11 cellular contexts compared by ENCODE assay signal in genomic region chr11:96241351-96241841, GRCh38.
DNase-seq lines count a peak whose midpoint lies in the region; FAIRE-seq and TF ChIP-seq lines count a peak whose summit lies in the region.
"Had no signal": no experiment of that assay in that cellular context is flagged by ENCODE, and none has a peak within 500 bp of the region (broad histone marks: within the 10 kb centered on the region; RNA-seq: fewer than 3 reads in every experiment).

No MANE protein-coding gene starts in this region.

- no peak for FAIRE-seq in astrocyte (lab: Jason Lieb, UNC)
- FAIRE-seq: urothelium cell line had no signal

- H2AFZ ChIP-seq in astrocyte (ENCODE audit: low read depth, low read length) = no peak overlapping the region

- peaks cover 13% of the 10 kb centered on the region for H3K4me1 Mint-ChIP-seq in Caco-2 (ENCODE audit: low read depth, unreplicated experiment)
- peaks cover 25% of the 10 kb centered on the region for H3K4me1 Mint-ChIP-seq in astrocyte (ENCODE audit: low read depth, unreplicated experiment)
- H3K4me1 Mint-ChIP-seq in neural crest cell = peaks cover 43% of the 10 kb centered on the region

- H3K79me2 ChIP-seq in astrocyte (ENCODE audit: insufficient read depth, low read length) = peaks cover 83% of the 10 kb centered on the region

- CTCF ChIA-PET in Caco-2 (lab: Charles Lee) = interaction anchor here (1.0 to 3.3 kb wide), 2 partner anchors 101 to 186 kb away, joined by 6 to 58 read pairs; partner anchors contain the start of gene MAML2
- CTCF ChIA-PET in HEK293 (lab: Yijun Ruan, JAX) = interaction anchor here (0.5 kb wide), 1 partner anchor 127 kb away, joined by 3 read pairs; no protein-coding TSS in a partner anchor

- DNase-seq in Caco-2 (peak; percentile 39 to 52), astrocyte (ENCODE audit: low read depth) (no peak), neural crest cell (ENCODE audit: low read depth, low spot score) (no peak), NCI-H1048 (lab: John Stamatoyannopoulos, UW) (no peak), NCI-H1436 (lab: John Stamatoyannopoulos, UW) (no peak)
- DNase-seq in stimulated activated CD4-positive, alpha-beta T cell treated with anti-CD3 and anti-CD28 coated beads, Interleukin-4, amount 100 ng/mL, for 24 hours = no peak
- DNase-seq in stimulated activated CD4-positive, alpha-beta T cell treated with anti-CD3 and anti-CD28 coated beads, Interleukin-2, amount 100 ng/mL, for 48 hours = no peak
- DNase-seq: immature natural killer cell had no signal

- POLR2A ChIA-PET in Caco-2 (lab: Charles Lee) (no interaction called here), HEK293 (lab: Yijun Ruan, JAX) (no interaction called here)

- H3K9ac ChIP-seq in astrocyte (ENCODE audit: low read length) = no peak overlapping the region

- H3K27ac ChIP-seq in HEK293 (ENCODE audit: extremely low read depth, low read depth, low read length) = no peak overlapping the region
- H3K27ac ChIP-seq in astrocyte (ENCODE audit: low read depth, low read length) = no peak overlapping the region

- H3K4me2 ChIP-seq in astrocyte (ENCODE audit: low read length) = no peak overlapping the region

- BruUV-seq in Caco-2 (replicated peaks; lab: Mats Ljungman, UMichigan) = no TSS peak

- H3K9me3 ChIP-seq in Caco-2 (no peaks in the 10 kb centered on the region), HEK293 (ENCODE audit: control insufficient read depth, insufficient read depth, low read depth, low read length) (no peaks in the 10 kb centered on the region), astrocyte (ENCODE audit: insufficient read depth, low read depth, low read length) (no peaks in the 10 kb centered on the region)

- no peaks in the 10 kb centered on the region for H4K20me1 ChIP-seq in astrocyte (ENCODE audit: insufficient read depth, low read length)

- H3K9me3 Mint-ChIP-seq in Caco-2 (ENCODE audit: unreplicated experiment) = no peaks in the 10 kb centered on the region
- no peaks in the 10 kb centered on the region for H3K9me3 Mint-ChIP-seq in astrocyte (ENCODE audit: unreplicated experiment)
- no peaks in the 10 kb centered on the region for H3K9me3 Mint-ChIP-seq in neural crest cell
- H3K9me3 Mint-ChIP-seq: central memory CD8-positive, alpha-beta T cell; immature natural killer cell had no signal

- no peaks in the 10 kb centered on the region for H3K36me3 ChIP-seq in Caco-2 (ENCODE audit: control insufficient read depth, insufficient read depth, low read length)
- H3K36me3 ChIP-seq in HEK293 (ENCODE audit: control insufficient read depth in 2 of 2, insufficient read depth in 1 of 2, low read length in 2 of 2) = no peaks in the 10 kb centered on the region
- H3K36me3 ChIP-seq in astrocyte (ENCODE audit: insufficient read depth, low read length) = no peaks in the 10 kb centered on the region

- intact Hi-C loops in Caco-2 (cut with micrococcal nuclease; ENCODE audit: unreplicated experiment) = loop anchor here (1.0 to 5.0 kb wide), 5 partner anchors 186 to 405 kb away; partner anchors contain the start of gene MTMR2

- H3K36me3 Mint-ChIP-seq in Caco-2 (ENCODE audit: insufficient read depth, unreplicated experiment) (no peaks in the 10 kb centered on the region), astrocyte (ENCODE audit: low read depth, unreplicated experiment) (no peaks in the 10 kb centered on the region), neural crest cell (ENCODE audit: low read depth) (no peaks in the 10 kb centered on the region)
- H3K36me3 Mint-ChIP-seq: immature natural killer cell had no signal

- H3K4me3 Mint-ChIP-seq in Caco-2 (ENCODE audit: unreplicated experiment) (no peak overlapping the region), astrocyte (ENCODE audit: unreplicated experiment) (peak overlapping the region; percentile 41), neural crest cell (peak overlapping the region; percentile 32)
- H3K4me3 Mint-ChIP-seq: central memory CD8-positive, alpha-beta T cell had no signal

- peaks cover 48% of the 10 kb centered on the region for H3K4me1 ChIP-seq in Caco-2
- H3K4me1 ChIP-seq in HEK293 (ENCODE audit: control insufficient read depth, insufficient read depth, low read length) = peaks cover 20% of the 10 kb centered on the region
- H3K4me1 ChIP-seq in astrocyte (ENCODE audit: insufficient read depth, low read length) = peaks cover 28% of the 10 kb centered on the region

- no peaks in the 10 kb centered on the region for H3K27me3 Mint-ChIP-seq in Caco-2 (ENCODE audit: insufficient read depth, unreplicated experiment)
- H3K27me3 Mint-ChIP-seq in astrocyte (ENCODE audit: low read depth, unreplicated experiment) = no peaks in the 10 kb centered on the region
- no peaks in the 10 kb centered on the region for H3K27me3 Mint-ChIP-seq in neural crest cell (ENCODE audit: low read depth)
- H3K27me3 Mint-ChIP-seq: central memory CD8-positive, alpha-beta T cell had no signal

- H3K4me3 ChIP-seq in Caco-2 (ENCODE audit: low read depth, low read length) = no peak overlapping the region
- H3K4me3 ChIP-seq in HEK293 (ENCODE audit: low read depth, low read length) = no peak overlapping the region
- H3K4me3 ChIP-seq in astrocyte (ENCODE audit: insufficient read depth, low read depth, low read length) = no peak overlapping the region

- H3K27ac Mint-ChIP-seq in Caco-2 (ENCODE audit: unreplicated experiment) (no peak overlapping the region), astrocyte (ENCODE audit: unreplicated experiment) (peak overlapping the region; percentile 31), neural crest cell (ENCODE audit: unreplicated experiment) (peak overlapping the region; percentile 79)

- H3K27me3 ChIP-seq in Caco-2 (replicated peaks; ENCODE audit: control insufficient read depth, insufficient read depth, low read length) (no peaks in the 10 kb centered on the region), astrocyte (ENCODE audit: insufficient read depth, low read length) (no peaks in the 10 kb centered on the region)

- TF ChIP-seq CTCF in Caco-2 (IDR thresholded peaks at IDR 0.05; ENCODE audit: insufficient read depth in 1 of 2, low read depth in 1 of 2, low read length in 1 of 2, severe bottlenecking in 1 of 2, unreplicated experiment in 1 of 2) = peak; percentile 17 to 43
- TF ChIP-seq CTCF in HEK293 (tag by site-specific recombination; IDR thresholded peaks at IDR 0.05) = no peak
- TF ChIP-seq CTCF in astrocyte (IDR thresholded peaks at IDR 0.05; ENCODE audit: insufficient read depth, low read depth, low read length) = no peak
- TF ChIP-seq CTCF in neural crest cell (conservative IDR thresholded peaks at IDR 0.05) = peak; percentile 35

TF ChIP-seq in HEK293, 187 proteins besides CTCF, POLR2A, EP300 and RAD21:
- TF ChIP-seq ZNF112 (tag by site-specific recombination; IDR thresholded peaks at IDR 0.05) = no peak
- TF ChIP-seq ZNF776 (tag by site-specific recombination; IDR thresholded peaks at IDR 0.05; ENCODE audit: borderline replicate concordance) = no peak
- TF ChIP-seq ZNF701 (tag by site-specific recombination; IDR thresholded peaks at IDR 0.05) = no peak
- TF ChIP-seq ZNF174 (tag by site-specific recombination; IDR thresholded peaks at IDR 0.05) = no peak
- peak; percentile 64 for TF ChIP-seq GLIS1 (tag by site-specific recombination; IDR thresholded peaks at IDR 0.05)
- TF ChIP-seq HOXD13 (CRISPR knock-in tag; IDR thresholded peaks at IDR 0.05; ENCODE audit: borderline replicate concordance) = no peak
- TF ChIP-seq ZNF48 (tag by site-specific recombination; IDR thresholded peaks at IDR 0.05) = no peak
- no peak for TF ChIP-seq ZBTB44 (tag by site-specific recombination; IDR thresholded peaks at IDR 0.05)

Comparison
In these comparisons a context has a peak if more than half of its experiments do, and no peak if none do; other contexts are left out.
1. DNase-seq: peak in Caco-2 (2 of 2); none in astrocyte (single experiment), neural crest cell (single experiment), NCI-H1048 (single experiment), NCI-H1436 (single experiment), stimulated activated CD4-positive, alpha-beta T cell treated with anti-CD3 and anti-CD28 coated beads, Interleukin-4, amount 100 ng/mL, for 24 hours (single experiment) and stimulated activated CD4-positive, alpha-beta T cell treated with anti-CD3 and anti-CD28 coated beads, Interleukin-2, amount 100 ng/mL, for 48 hours (0 of 2).
2. CTCF ChIP-seq: peak in Caco-2 (2 of 2) and neural crest cell (single experiment); none in HEK293 (single experiment) and astrocyte (single experiment).